1 cellular context compared by ENCODE assay signal in genomic region chr1:26320896-26321295, GRCh38.
TF ChIP-seq lines count a peak whose summit lies in the region.

No MANE protein-coding gene starts in this region.

TF ChIP-seq in IMR-90, 13 proteins besides CTCF, POLR2A, EP300 and RAD21:
- no peak for TF ChIP-seq FOS (IDR thresholded peaks at IDR 0.05; ENCODE audit: low read depth, low read length)
